Comparison of ENCODE assay signal across 25 cellular contexts in the genomic region with DNA sequence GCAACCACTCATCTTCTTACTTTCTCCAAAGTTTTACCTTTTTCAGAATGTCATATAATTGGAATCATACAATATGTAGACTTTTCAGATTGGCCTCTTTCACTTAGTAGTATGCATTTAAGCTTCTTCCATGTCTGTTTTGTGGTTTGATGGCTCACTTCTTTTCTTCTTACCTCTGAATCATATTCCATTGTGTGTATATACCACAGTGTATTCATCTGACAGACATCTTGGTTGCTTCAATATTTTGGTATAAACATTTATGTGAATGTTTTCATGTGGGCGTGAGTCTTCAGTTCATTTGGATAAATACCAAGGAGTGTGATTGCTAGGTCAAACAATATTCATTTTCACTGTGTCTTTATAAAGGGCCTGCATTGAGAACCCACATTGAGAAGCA.
DNase-seq lines count a peak whose midpoint lies in the region; ATAC-seq and TF ChIP-seq lines count a peak whose summit lies in the region.
"Had no signal": no experiment of that assay in that cellular context is flagged by ENCODE, and none has a peak within 500 bp of the region (broad histone marks: within the 10 kb centered on the region; RNA-seq: fewer than 3 reads in every experiment).

No MANE protein-coding gene starts in this region.

- peak overlapping the region; percentile 52 for H3K27ac Mint-ChIP-seq in activated naive CD8-positive, alpha-beta T cell treated with anti-CD3 and anti-CD28 coated beads, Interleukin-2, amount 50 U/mL, for 24 hours
- H3K27ac Mint-ChIP-seq: activated CD4-positive, alpha-beta memory T cell treated with anti-CD3 and anti-CD28 coated beads, Interleukin-2, amount 10 ng/mL, durations not matched to agents 7 days and 5 days; activated naive CD4-positive, alpha-beta T cell treated with anti-CD3 and anti-CD28 coated beads, Interleukin-2, amount 10 ng/mL, durations not matched to agents 7 days and 5 days; CD14-positive monocyte; mesothelial cell of epicardium had no signal

- TF ChIP-seq CTCF in foreskin keratinocyte (conservative IDR thresholded peaks at IDR 0.05): no peak

- H3K4me1 Mint-ChIP-seq in activated naive CD8-positive, alpha-beta T cell treated with anti-CD3 and anti-CD28 coated beads, Interleukin-2, amount 50 U/mL, for 24 hours: peaks cover 24% of the 10 kb centered on the region

- no peaks in the 10 kb centered on the region for H3K27me3 Mint-ChIP-seq in activated naive CD8-positive, alpha-beta T cell treated with anti-CD3 and anti-CD28 coated beads, Interleukin-2, amount 50 U/mL, for 24 hours
- H3K27me3 Mint-ChIP-seq: activated CD4-positive, alpha-beta memory T cell treated with anti-CD3 and anti-CD28 coated beads, Interleukin-2, amount 10 ng/mL, durations not matched to agents 7 days and 5 days; activated naive CD4-positive, alpha-beta T cell treated with anti-CD3 and anti-CD28 coated beads, Interleukin-2, amount 10 ng/mL, durations not matched to agents 7 days and 5 days; naive thymus-derived CD4-positive, alpha-beta T cell had no signal

- ATAC-seq in activated naive CD8-positive, alpha-beta T cell treated with anti-CD3 and anti-CD28 coated beads, Interleukin-2, amount 50 U/mL, for 24 hours: peak; percentile 91
- ATAC-seq in foreskin keratinocyte: peak; percentile 96
- ATAC-seq: naive thymus-derived CD4-positive, alpha-beta T cell; psoas muscle had no signal

- no peak overlapping the region for H3K27ac ChIP-seq in foreskin keratinocyte
- H3K27ac ChIP-seq: psoas muscle, thyroid gland, vagina had no signal

- H3K27me3 ChIP-seq in foreskin keratinocyte: no peaks in the 10 kb centered on the region
- H3K27me3 ChIP-seq: thyroid gland, vagina had no signal

- H3K9me3 Mint-ChIP-seq in activated naive CD8-positive, alpha-beta T cell treated with anti-CD3 and anti-CD28 coated beads, Interleukin-2, amount 50 U/mL, for 24 hours: no peaks in the 10 kb centered on the region
- H3K9me3 Mint-ChIP-seq: activated CD4-positive, alpha-beta memory T cell treated with anti-CD3 and anti-CD28 coated beads, Interleukin-2, amount 10 ng/mL, durations not matched to agents 7 days and 5 days; CD14-positive monocyte; mesothelial cell of epicardium; naive thymus-derived CD4-positive, alpha-beta T cell had no signal

- peaks cover 10% of the 10 kb centered on the region for H3K36me3 Mint-ChIP-seq in activated naive CD8-positive, alpha-beta T cell treated with anti-CD3 and anti-CD28 coated beads, Interleukin-2, amount 50 U/mL, for 24 hours (ENCODE audit: low read depth)

- DNase-seq in ELR (ENCODE audit: low read depth) (peak; percentile 71), HCEC 1CT (peak; percentile 65), foreskin keratinocyte (peak; percentile 37 to 70), activated gamma-delta T cell treated with Interleukin-2 at 50 U/mL for 16 hours (no peak), T1000 (lab: John Stamatoyannopoulos, UW) (no peak), LoVo (ENCODE audit: low spot score) (no peak)
- no peak for DNase-seq in activated naive CD8-positive, alpha-beta T cell treated with anti-CD3 and anti-CD28 coated beads, Interleukin-2, amount 50 U/mL, for 24 hours
- DNase-seq in activated CD4-positive, CD25-positive, alpha-beta regulatory T cell treated with anti-CD3 and anti-CD28 coated beads, Interleukin-2, amount 50 U/mL, for 72 hours: no peak
- DNase-seq: activated CD4-positive, alpha-beta memory T cell treated with anti-CD3 and anti-CD28 coated beads, Interleukin-2, amount 10 ng/mL, durations not matched to agents 7 days and 5 days; activated naive CD4-positive, alpha-beta T cell treated with anti-CD3 and anti-CD28 coated beads, Interleukin-2, amount 10 ng/mL, durations not matched to agents 7 days and 5 days; glutamatergic neuron; islet precursor cell; Karpas-422; naive thymus-derived CD4-positive, alpha-beta T cell; NCI-H1694 treated with DMSO at 0.1 percent for 48 hours; NCI-H524 treated with DMSO at 0.1 percent for 48 hours; NK-92 treated with Interleukin-12 subunit alpha and Interleukin-12 subunit beta, amount 100 ng/mL, for 24 hours; nucleus accumbens; psoas muscle; SIG-M5; stimulated activated naive CD4-positive, alpha-beta T cell treated with Interleukin-2 at 50 U/mL for 16 hours; thyroid gland had no signal

- peaks cover 11% of the 10 kb centered on the region for H3K4me1 ChIP-seq in foreskin keratinocyte
- H3K4me1 ChIP-seq: thyroid gland had no signal

- H3K4me3 Mint-ChIP-seq in activated naive CD8-positive, alpha-beta T cell treated with anti-CD3 and anti-CD28 coated beads, Interleukin-2, amount 50 U/mL, for 24 hours: no peak overlapping the region
- H3K4me3 Mint-ChIP-seq: activated CD4-positive, alpha-beta memory T cell treated with anti-CD3 and anti-CD28 coated beads, Interleukin-2, amount 10 ng/mL, durations not matched to agents 7 days and 5 days; activated naive CD4-positive, alpha-beta T cell treated with anti-CD3 and anti-CD28 coated beads, Interleukin-2, amount 10 ng/mL, durations not matched to agents 7 days and 5 days; CD14-positive monocyte; mesothelial cell of epicardium had no signal

Comparison
In these comparisons a context has a peak if more than half of its experiments do, and no peak if none do; other contexts are left out.
1. DNase-seq: peak in ELR (single experiment), HCEC 1CT (single experiment) and foreskin keratinocyte (2 of 2); none in activated naive CD8-positive, alpha-beta T cell treated with anti-CD3 and anti-CD28 coated beads, Interleukin-2, amount 50 U/mL, for 24 hours (single experiment), activated gamma-delta T cell treated with Interleukin-2 at 50 U/mL for 16 hours (single experiment), T1000 (single experiment), activated CD4-positive, CD25-positive, alpha-beta regulatory T cell treated with anti-CD3 and anti-CD28 coated beads, Interleukin-2, amount 50 U/mL, for 72 hours (single experiment) and LoVo (single experiment).